ENCODE assay signal across 29 cellular contexts in genomic region chr14:51290132-51290531, GRCh38.
"Had no signal": no experiment of that assay in that cellular context is flagged by ENCODE, and none has a peak within 500 bp of the region (broad histone marks: within the 10 kb centered on the region; RNA-seq: fewer than 3 reads in every experiment).

No MANE protein-coding gene starts in this region.

- H3K4me1 Mint-ChIP-seq: endodermal cell had no signal

- H3K27ac ChIP-seq: colonic mucosa, coronary artery, dorsolateral prefrontal cortex, epithelial cell of prostate, esophagus muscularis mucosa, esophagus squamous epithelium, foreskin keratinocyte, gastrocnemius medialis, gastroesophageal sphincter, heart left ventricle, heart right ventricle had no signal

- FAIRE-seq: colon, endometrium, endothelial cell of umbilical vein, frontal cortex had no signal

- DNase-seq: colonic mucosa; cortex of kidney; dermis blood vessel endothelial cell; dorsolateral prefrontal cortex; effector CD4-positive, alpha-beta T cell; effector CD8-positive, alpha-beta T cell; effector memory CD4-positive, alpha-beta T cell; effector memory CD8-positive, alpha-beta T cell; endodermal cell; erythroblast; esophagus squamous epithelium; foreskin fibroblast; foreskin keratinocyte; foreskin melanocyte; gastrocnemius medialis; glutamatergic neuron; head of caudate nucleus; heart left ventricle; heart right ventricle had no signal

- H3K27ac Mint-ChIP-seq: dendritic cell treated with granulocyte-macrophage colony-stimulating factor and Interleukin-4, amounts not matched to agents 40 ng/mL and 50 ng/mL, for 4 days; effector memory CD8-positive, alpha-beta T cell; endodermal cell had no signal

- H3K9me3 ChIP-seq: colonic mucosa, esophagus muscularis mucosa, esophagus squamous epithelium, gastrocnemius medialis, gastroesophageal sphincter, heart left ventricle, heart right ventricle had no signal

- H3K4me3 ChIP-seq: colonic mucosa, coronary artery, dorsolateral prefrontal cortex, esophagus muscularis mucosa, esophagus squamous epithelium, gastrocnemius medialis, gastroesophageal sphincter, heart left ventricle, heart right ventricle had no signal

- H3K36me3 ChIP-seq: colonic mucosa, esophagus muscularis mucosa, esophagus squamous epithelium, gastrocnemius medialis, gastroesophageal sphincter, heart left ventricle, heart right ventricle had no signal

- H3K27me3 ChIP-seq: colonic mucosa, dorsolateral prefrontal cortex, esophagus muscularis mucosa, esophagus squamous epithelium, foreskin keratinocyte, gastrocnemius medialis, gastroesophageal sphincter, heart left ventricle, heart right ventricle had no signal

- H3K9me3 Mint-ChIP-seq: dendritic cell treated with granulocyte-macrophage colony-stimulating factor and Interleukin-4, amounts not matched to agents 40 ng/mL and 50 ng/mL, for 4 days; effector memory CD8-positive, alpha-beta T cell; endodermal cell had no signal

- H3K4me3 Mint-ChIP-seq: dendritic cell treated with granulocyte-macrophage colony-stimulating factor and Interleukin-4, amounts not matched to agents 40 ng/mL and 50 ng/mL, for 4 days; effector memory CD8-positive, alpha-beta T cell; endodermal cell had no signal

- H3K4me1 ChIP-seq: colonic mucosa had no signal

- ATAC-seq: effector memory CD8-positive, alpha-beta T cell; esophagus mucosa; foreskin keratinocyte; gastrocnemius medialis; gastroesophageal sphincter; heart left ventricle; heart right ventricle had no signal

- H3K27me3 Mint-ChIP-seq: dendritic cell treated with granulocyte-macrophage colony-stimulating factor and Interleukin-4, amounts not matched to agents 40 ng/mL and 50 ng/mL, for 4 days; effector memory CD8-positive, alpha-beta T cell had no signal
